In genomic region chr10:5413012-5413938, GRCh38 we compare ENCODE assay signal across 8 cellular contexts. TPM values are rescaled to one million over a fixed set of nuclear protein-coding genes. Genes with fewer than 3 reads are reported as not detected.
DNase-seq lines count a peak whose midpoint lies in the region; ATAC-seq, FAIRE-seq and TF ChIP-seq lines count a peak whose summit lies in the region.

No MANE protein-coding gene starts in this region.

- in situ Hi-C loops in SK-MEL-5 (cut with HindIII; ENCODE audit: low pct_unique_long_range_greater_than_20kb, low sequenced_read_pairs) = no loop called here

- peaks cover 28% of the 10 kb centered on the region for H3K27me3 Mint-ChIP-seq in activated naive CD8-positive, alpha-beta T cell treated with anti-CD3 and anti-CD28 coated beads for 36 hours

- peaks cover 6% of the 10 kb centered on the region for H3K9me3 Mint-ChIP-seq in activated naive CD8-positive, alpha-beta T cell treated with anti-CD3 and anti-CD28 coated beads for 36 hours

- H3K4me3 ChIP-seq in BJ (ENCODE audit: low read depth, low read length) (peak overlapping the region; percentile 98), pancreas (peak overlapping the region; percentile 21 to 65 (median 44))

- CTCF ChIA-PET in BJ (lab: Yijun Ruan, JAX) = interaction anchor here (1.4 kb wide), 1 partner anchor 27 kb away, joined by 3 read pairs; no protein-coding TSS in a partner anchor

- peaks cover 0 to 8% (median 5%) of the 10 kb centered on the region in 3 donors for H3K4me1 ChIP-seq in pancreas

- TF ChIP-seq CTCF in BJ (IDR thresholded peaks at IDR 0.05; ENCODE audit: insufficient read depth, low read depth, low read length) (no peak), pancreas (IDR thresholded peaks at IDR 0.05) (no peak)

- H3K27me3 ChIP-seq in BJ (ENCODE audit: control insufficient read depth, insufficient read depth, low read length) = no peaks in the 10 kb centered on the region
- no peaks in the 10 kb centered on the region for H3K27me3 ChIP-seq in pancreas

- H3K27ac ChIP-seq in pancreas = peak overlapping the region; percentile 57 to 82 (median 70)

- intact Hi-C loops in pancreas (cut with DNase I) = no loop called here

- H3K27ac Mint-ChIP-seq in activated naive CD8-positive, alpha-beta T cell treated with anti-CD3 and anti-CD28 coated beads for 36 hours = no peak overlapping the region

- H3K9me3 ChIP-seq in pancreas = no peaks in the 10 kb centered on the region

- ATAC-seq in GM18511 (IDR thresholded peaks at IDR 0.05; ENCODE audit: unreplicated experiment) (peak; percentile 7), pancreas (peak; percentile 21 to 47 (median 41)), GM19397 (IDR thresholded peaks at IDR 0.05; ENCODE audit: unreplicated experiment) (no peak), HG02885 (IDR thresholded peaks at IDR 0.05; ENCODE audit: poor library complexity, unreplicated experiment) (no peak)

- POLR2A ChIA-PET in BJ (lab: Charles Lee) = no interaction called here

- no peak for FAIRE-seq in frontal cortex (lab: Jason Lieb, UNC)
- FAIRE-seq in pancreas (lab: Jason Lieb, UNC) = no peak

- H3K36me3 Mint-ChIP-seq in activated naive CD8-positive, alpha-beta T cell treated with anti-CD3 and anti-CD28 coated beads for 36 hours = peaks cover 12% of the 10 kb centered on the region

- peaks cover 1% of the 10 kb centered on the region for H3K4me1 Mint-ChIP-seq in activated naive CD8-positive, alpha-beta T cell treated with anti-CD3 and anti-CD28 coated beads for 36 hours

- DNase-seq in BJ (ENCODE audit: low read depth) (no peak), SK-MEL-5 (ENCODE audit: low read depth, low spot score) (peak; percentile 51), frontal cortex (ENCODE audit: low spot score in 2 of 2) (peak; percentile 20 to 40), pancreas (peak in 3 of 6 donors; percentile 18 to 40 (median 26))
- DNase-seq in activated naive CD8-positive, alpha-beta T cell treated with anti-CD3 and anti-CD28 coated beads for 36 hours = no peak

- WGBS in pancreas, 2 donors = 4 to 5% methylated on average over 20 of the region's 20 CpGs

- no peak overlapping the region for H3K4me3 Mint-ChIP-seq in activated naive CD8-positive, alpha-beta T cell treated with anti-CD3 and anti-CD28 coated beads for 36 hours

- no peaks in the 10 kb centered on the region for H3K36me3 ChIP-seq in BJ (ENCODE audit: control insufficient read depth, insufficient read depth, low read length)
- H3K36me3 ChIP-seq in pancreas = no peaks in the 10 kb centered on the region

RNA-seq across cellular contexts. Expression of gene NET1, which starts 0.9 kb away (rescaled TPM):
- polyA plus RNA-seq in BJ (2011; rRNA removed) (62.5 and 70.1 TPM in 2 replicates), pancreas (10 to 100 TPM; 13.0 to 19.7 TPM)
- polyA minus RNA-seq in BJ (2011; rRNA and poly(A)+ RNA removed) = 103 and 151 TPM in 2 replicates
- 12.9 and 13.4 TPM in 2 replicates for total RNA-seq in SK-MEL-5 (2014; rRNA removed; shearing (Covaris generic))
- polyA plus RNA-seq in SK-MEL-5 (2015; cell fraction: cytosol; rRNA removed) = 13.0 and 17.8 TPM in 2 replicates
- 13.2 and 14.6 TPM in 2 replicates for polyA plus RNA-seq in SK-MEL-5 (2015; cell fraction: nucleus; rRNA removed)
- total RNA-seq in frontal cortex (29.3 TPM), pancreas (10 to 100 TPM; 26.9 to 68.0 (median 43.6) TPM)
- 10 to 100 TPM; 30.6 to 30.7 TPM for total RNA-seq in activated naive CD8-positive, alpha-beta T cell treated with anti-CD3 and anti-CD28 coated beads for 36 hours

RNA-seq across cellular contexts. Expression of gene TUBAL3, which starts 8.6 kb away (rescaled TPM):
- polyA plus RNA-seq in BJ (2011; rRNA removed) (not detected in 2 replicates), pancreas (under 1 TPM; 0.08 to 0.14 TPM)
- not detected in 2 replicates for polyA minus RNA-seq in BJ (2011; rRNA and poly(A)+ RNA removed)
- total RNA-seq in SK-MEL-5 (2014; rRNA removed; shearing (Covaris generic)) = 0.08 TPM in 1 of 2 replicates, not detected in the other
- not detected in 2 replicates for polyA plus RNA-seq in SK-MEL-5 (2015; cell fraction: cytosol; rRNA removed)
- not detected in 2 replicates for polyA plus RNA-seq in SK-MEL-5 (2015; cell fraction: nucleus; rRNA removed)
- total RNA-seq in frontal cortex (not detected), pancreas (under 1 TPM in 1 of 6 donors, not detected in 5; 0.09 TPM)
- total RNA-seq in activated naive CD8-positive, alpha-beta T cell treated with anti-CD3 and anti-CD28 coated beads for 36 hours = not detected

RNA-seq across cellular contexts. Expression of gene UCN3, which starts 48.5 kb away (rescaled TPM):
- not detected in 2 replicates for polyA plus RNA-seq in BJ (2011; rRNA removed)
- polyA minus RNA-seq in BJ (2011; rRNA and poly(A)+ RNA removed) = not detected in 2 replicates
- total RNA-seq in SK-MEL-5 (2014; rRNA removed; shearing (Covaris generic)) = not detected in 2 replicates
- polyA plus RNA-seq in SK-MEL-5 (2015; cell fraction: cytosol; rRNA removed) = not detected in 2 replicates
- polyA plus RNA-seq in SK-MEL-5 (2015; cell fraction: nucleus; rRNA removed) = not detected in 2 replicates
- total RNA-seq in frontal cortex = not detected
- 1 to 10 TPM in 4 of 6 donors, under 1 TPM in 2; 0.66 to 5.5 (median 1.8) TPM for total RNA-seq in pancreas
- 10 to 100 TPM; 17.2 to 45.7 TPM for polyA plus RNA-seq in pancreas
- not detected for total RNA-seq in activated naive CD8-positive, alpha-beta T cell treated with anti-CD3 and anti-CD28 coated beads for 36 hours

Comparison
In these comparisons a context has a peak if more than half of its experiments do, and no peak if none do; other contexts are left out.
1. DNase-seq: peak in SK-MEL-5 (single experiment) and frontal cortex (2 of 2); none in BJ (single experiment) and activated naive CD8-positive, alpha-beta T cell treated with anti-CD3 and anti-CD28 coated beads for 36 hours (single experiment).
2. ATAC-seq: peak in GM18511 (single experiment) and pancreas (4 of 4); none in GM19397 (single experiment) and HG02885 (single experiment).